ENCODE assay signal across 25 cellular contexts in genomic region chr16:11108466-11108805, GRCh38.
DNase-seq lines count a peak whose midpoint lies in the region; ATAC-seq and TF ChIP-seq lines count a peak whose summit lies in the region.
"Had no signal": no experiment of that assay in that cellular context is flagged by ENCODE, and none has a peak within 500 bp of the region (broad histone marks: within the 10 kb centered on the region; RNA-seq: fewer than 3 reads in every experiment).

No MANE protein-coding gene starts in this region.

- no peaks in the 10 kb centered on the region for H3K27me3 Mint-ChIP-seq in activated CD4-positive, alpha-beta T cell treated with anti-CD3 and anti-CD28 coated beads, Interleukin-2, amount 10 ng/mL, durations not matched to agents 24 days and 14 days
- no peaks in the 10 kb centered on the region for H3K27me3 Mint-ChIP-seq in chondrocyte (ENCODE audit: low read depth)
- no peaks in the 10 kb centered on the region for H3K27me3 Mint-ChIP-seq in stimulated activated memory B cell treated with anti-CD40 and anti-IgM and Interleukin-4, amounts not matched to agents 10 μg/mL and 1 μg/mL and 100 μg/mL, for 72 hours
- H3K27me3 Mint-ChIP-seq: activated CD4-positive, alpha-beta T cell treated with anti-CD3 and anti-CD28 coated beads, Interleukin-2, amount 10 ng/mL, durations not matched to agents 7 days and 5 days; activated T-helper 17 cell treated with anti-CD3 and anti-CD28 coated beads, Interleukin-2, amount 50 U/mL, for 72 hours; central memory CD8-positive, alpha-beta T cell; naive thymus-derived CD4-positive, alpha-beta T cell; stimulated activated naive CD8-positive, alpha-beta T cell treated with anti-CD3 and anti-CD28 coated beads, Interleukin-15, Interleukin-2, amounts not matched to agents 100 ng/mL and 50 ng/mL, for 24 hours had no signal

- no peaks in the 10 kb centered on the region for H3K9me3 Mint-ChIP-seq in activated CD4-positive, alpha-beta T cell treated with anti-CD3 and anti-CD28 coated beads, Interleukin-2, amount 10 ng/mL, durations not matched to agents 24 days and 14 days
- H3K9me3 Mint-ChIP-seq in chondrocyte (ENCODE audit: low read depth) = peaks cover 8% of the 10 kb centered on the region
- no peaks in the 10 kb centered on the region for H3K9me3 Mint-ChIP-seq in stimulated activated memory B cell treated with anti-CD40 and anti-IgM and Interleukin-4, amounts not matched to agents 10 μg/mL and 1 μg/mL and 100 μg/mL, for 72 hours
- H3K9me3 Mint-ChIP-seq: activated T-helper 17 cell treated with anti-CD3 and anti-CD28 coated beads, Interleukin-2, amount 50 U/mL, for 72 hours; central memory CD8-positive, alpha-beta T cell had no signal

- no peak for ATAC-seq in stimulated activated memory B cell treated with anti-CD40 and anti-IgM and Interleukin-4, amounts not matched to agents 10 μg/mL and 1 μg/mL and 100 μg/mL, for 72 hours
- ATAC-seq: A549; activated naive CD4-positive, alpha-beta T cell treated with anti-CD3 and anti-CD28 coated beads, Interleukin-2, amount 50 U/mL, for 72 hours; activated T-helper 17 cell treated with anti-CD3 and anti-CD28 coated beads, Interleukin-2, amount 50 U/mL, for 72 hours; K562; left lung; naive thymus-derived CD4-positive, alpha-beta T cell; PC-3 had no signal

- peaks cover 33% of the 10 kb centered on the region for H3K36me3 Mint-ChIP-seq in activated CD4-positive, alpha-beta T cell treated with anti-CD3 and anti-CD28 coated beads, Interleukin-2, amount 10 ng/mL, durations not matched to agents 24 days and 14 days (ENCODE audit: low read depth)
- H3K36me3 Mint-ChIP-seq in chondrocyte (ENCODE audit: low read depth) = peaks cover 8% of the 10 kb centered on the region
- peaks cover 35% of the 10 kb centered on the region for H3K36me3 Mint-ChIP-seq in stimulated activated memory B cell treated with anti-CD40 and anti-IgM and Interleukin-4, amounts not matched to agents 10 μg/mL and 1 μg/mL and 100 μg/mL, for 72 hours

- H3K4me3 Mint-ChIP-seq in activated CD4-positive, alpha-beta T cell treated with anti-CD3 and anti-CD28 coated beads, Interleukin-2, amount 10 ng/mL, durations not matched to agents 24 days and 14 days = no peak overlapping the region
- H3K4me3 Mint-ChIP-seq in chondrocyte (ENCODE audit: unreplicated experiment) = no peak overlapping the region
- H3K4me3 Mint-ChIP-seq in stimulated activated memory B cell treated with anti-CD40 and anti-IgM and Interleukin-4, amounts not matched to agents 10 μg/mL and 1 μg/mL and 100 μg/mL, for 72 hours = no peak overlapping the region
- H3K4me3 Mint-ChIP-seq: activated CD4-positive, alpha-beta T cell treated with anti-CD3 and anti-CD28 coated beads, Interleukin-2, amount 10 ng/mL, durations not matched to agents 7 days and 5 days; activated T-helper 17 cell treated with anti-CD3 and anti-CD28 coated beads, Interleukin-2, amount 50 U/mL, for 72 hours; central memory CD8-positive, alpha-beta T cell; naive thymus-derived CD4-positive, alpha-beta T cell; stimulated activated naive CD8-positive, alpha-beta T cell treated with anti-CD3 and anti-CD28 coated beads, Interleukin-15, Interleukin-2, amounts not matched to agents 100 ng/mL and 50 ng/mL, for 24 hours had no signal

- TF ChIP-seq CTCF in chondrocyte (IDR thresholded peaks at IDR 0.05) = no peak

- H3K27ac Mint-ChIP-seq in activated CD4-positive, alpha-beta T cell treated with anti-CD3 and anti-CD28 coated beads, Interleukin-2, amount 10 ng/mL, durations not matched to agents 24 days and 14 days = peak overlapping the region; percentile 8
- no peak overlapping the region for H3K27ac Mint-ChIP-seq in chondrocyte (ENCODE audit: unreplicated experiment)
- H3K27ac Mint-ChIP-seq in stimulated activated memory B cell treated with anti-CD40 and anti-IgM and Interleukin-4, amounts not matched to agents 10 μg/mL and 1 μg/mL and 100 μg/mL, for 72 hours = peak overlapping the region; percentile 86
- H3K27ac Mint-ChIP-seq: activated CD4-positive, alpha-beta T cell treated with anti-CD3 and anti-CD28 coated beads, Interleukin-2, amount 10 ng/mL, durations not matched to agents 7 days and 5 days; activated naive CD4-positive, alpha-beta T cell treated with anti-CD3 and anti-CD28 coated beads, Interleukin-2, amount 50 U/mL, for 72 hours; activated T-helper 17 cell treated with anti-CD3 and anti-CD28 coated beads, Interleukin-2, amount 50 U/mL, for 72 hours; stimulated activated naive CD8-positive, alpha-beta T cell treated with anti-CD3 and anti-CD28 coated beads, Interleukin-15, Interleukin-2, amounts not matched to agents 100 ng/mL and 50 ng/mL, for 24 hours had no signal

- intact Hi-C loops in activated CD4-positive, alpha-beta T cell treated with anti-CD3 and anti-CD28 coated beads, Interleukin-2, amount 10 ng/mL, durations not matched to agents 24 days and 14 days (cut with micrococcal nuclease) = loop anchor here (5.0 kb wide), 2 partner anchors 34 to 36 kb away; no protein-coding TSS in a partner anchor

- peaks cover 51% of the 10 kb centered on the region for H3K4me1 Mint-ChIP-seq in activated CD4-positive, alpha-beta T cell treated with anti-CD3 and anti-CD28 coated beads, Interleukin-2, amount 10 ng/mL, durations not matched to agents 24 days and 14 days
- peaks cover 27% of the 10 kb centered on the region for H3K4me1 Mint-ChIP-seq in chondrocyte (ENCODE audit: low read depth)
- peaks cover 34% of the 10 kb centered on the region for H3K4me1 Mint-ChIP-seq in stimulated activated memory B cell treated with anti-CD40 and anti-IgM and Interleukin-4, amounts not matched to agents 10 μg/mL and 1 μg/mL and 100 μg/mL, for 72 hours

- DNase-seq in activated CD4-positive, alpha-beta T cell treated with anti-CD3 and anti-CD28 coated beads, Interleukin-2, amount 10 ng/mL, durations not matched to agents 24 days and 14 days = no peak
- no peak for DNase-seq in activated CD4-positive, alpha-beta T cell treated with anti-CD3 and anti-CD28 coated beads for 48 hours
- peak; percentile 64 to 89 for DNase-seq in NCI-H524 (lab: John Stamatoyannopoulos, UW)
- DNase-seq in chondrocyte (ENCODE audit: low spot score) = peak; percentile 22
- no peak for DNase-seq in foreskin melanocyte
- no peak for DNase-seq in amygdala (lab: John Stamatoyannopoulos, UW)
- no peak for DNase-seq in DMS53 treated with DMSO at 0.1 percent for 48 hours (lab: John Stamatoyannopoulos, UW; ENCODE audit: unreplicated experiment)
- DNase-seq: activated CD4-positive, alpha-beta T cell treated with anti-CD3 and anti-CD28 coated beads, Interleukin-2, amount 10 ng/mL, durations not matched to agents 7 days and 5 days; BE2C; DMS79; glutamatergic neuron; left lung; naive thymus-derived CD4-positive, alpha-beta T cell; NCI-H1436 treated with DMSO at 0.1 percent for 48 hours; NCI-H2107; NCI-H446 treated with DMSO at 0.1 percent for 48 hours; PC-3; WERI-Rb-1 had no signal

Comparison
In these comparisons a context has a peak if more than half of its experiments do, and no peak if none do; other contexts are left out.
1. DNase-seq: peak in NCI-H524 (2 of 2) and chondrocyte (single experiment); none in activated CD4-positive, alpha-beta T cell treated with anti-CD3 and anti-CD28 coated beads, Interleukin-2, amount 10 ng/mL, durations not matched to agents 24 days and 14 days (single experiment), activated CD4-positive, alpha-beta T cell treated with anti-CD3 and anti-CD28 coated beads for 48 hours (single experiment), foreskin melanocyte (single experiment), amygdala (0 of 56) and DMS53 treated with DMSO at 0.1 percent for 48 hours (single experiment).